ENCODE assay signal across 24 cellular contexts in genomic region chr10:100859204-100859763, GRCh38.
DNase-seq lines count a peak whose midpoint lies in the region; ATAC-seq and TF ChIP-seq lines count a peak whose summit lies in the region.
"Had no signal": no experiment of that assay in that cellular context is flagged by ENCODE, and none has a peak within 500 bp of the region (broad histone marks: within the 10 kb centered on the region; RNA-seq: fewer than 3 reads in every experiment).

No MANE protein-coding gene starts in this region.

- TF ChIP-seq CTCF in HEK293 (tag by site-specific recombination; IDR thresholded peaks at IDR 0.05) = no peak

- CTCF ChIA-PET in HEK293 (lab: Yijun Ruan, JAX) = interaction anchor here (1.5 to 2.1 kb wide), 2 partner anchors 12 to 19 kb away, joined by 4 to 11 read pairs; no protein-coding TSS in a partner anchor

- H3K4me3 ChIP-seq in HEK293 (ENCODE audit: low read depth, low read length) = no peak overlapping the region
- H3K4me3 ChIP-seq: MG63 had no signal

- no peaks in the 10 kb centered on the region for H3K36me3 ChIP-seq in HEK293 (ENCODE audit: control insufficient read depth in 2 of 2, insufficient read depth in 1 of 2, low read length in 2 of 2)
- H3K36me3 ChIP-seq: MG63 had no signal

- no peaks in the 10 kb centered on the region for H3K9me3 ChIP-seq in HEK293 (ENCODE audit: control insufficient read depth, insufficient read depth, low read depth, low read length)
- H3K9me3 ChIP-seq: MG63 had no signal

- POLR2A ChIA-PET in HEK293 (lab: Yijun Ruan, JAX) = no interaction called here

- no peaks in the 10 kb centered on the region for H3K4me1 ChIP-seq in HEK293 (ENCODE audit: control insufficient read depth, insufficient read depth, low read length)

- DNase-seq in NCI-H82 treated with DMSO at 0.1 percent for 48 hours (lab: John Stamatoyannopoulos, UW; ENCODE audit: unreplicated experiment) (peak; percentile 18), left kidney (ENCODE audit: low read depth, low spot score) (peak; percentile 54), foreskin melanocyte (no peak), NCI-H2029 (lab: John Stamatoyannopoulos, UW) (no peak), cerebellar cortex (ENCODE audit: low spot score) (no peak)
- DNase-seq: CD8-positive, alpha-beta memory T cell; DMS 273 treated with DMSO at 0.1 percent for 48 hours; DMS79; EL; GDM1; KG1; MG63; NCI-H1105 treated with DMSO at 0.1 percent for 48 hours; NCI-H146; NCI-H1930; NCI-H446 treated with DMSO at 0.1 percent for 48 hours; NCI-H526; SHP77 had no signal

- H3K27ac ChIP-seq in HEK293 (ENCODE audit: extremely low read depth, low read depth, low read length) = no peak overlapping the region
- H3K27ac ChIP-seq: C4-2B, RWPE1 had no signal

- ATAC-seq in GM18861 (IDR thresholded peaks at IDR 0.05; ENCODE audit: unreplicated experiment) = no peak
- ATAC-seq: HCT116, Panc1 had no signal

TF ChIP-seq in HEK293, 187 proteins besides CTCF, POLR2A, EP300 and RAD21:
- TF ChIP-seq ZNF791 (tag by site-specific recombination; IDR thresholded peaks at IDR 0.05) (no peak), EGR2 (tag by site-specific recombination; IDR thresholded peaks at IDR 0.05; ENCODE audit: low read depth) (peak; percentile 96), ZFP69B (tag by site-specific recombination; IDR thresholded peaks at IDR 0.05) (no peak), ZFHX2 (tag by site-specific recombination; conservative IDR thresholded peaks at IDR 0.05) (peak; percentile 93)
- TF ChIP-seq, protein P1, sequence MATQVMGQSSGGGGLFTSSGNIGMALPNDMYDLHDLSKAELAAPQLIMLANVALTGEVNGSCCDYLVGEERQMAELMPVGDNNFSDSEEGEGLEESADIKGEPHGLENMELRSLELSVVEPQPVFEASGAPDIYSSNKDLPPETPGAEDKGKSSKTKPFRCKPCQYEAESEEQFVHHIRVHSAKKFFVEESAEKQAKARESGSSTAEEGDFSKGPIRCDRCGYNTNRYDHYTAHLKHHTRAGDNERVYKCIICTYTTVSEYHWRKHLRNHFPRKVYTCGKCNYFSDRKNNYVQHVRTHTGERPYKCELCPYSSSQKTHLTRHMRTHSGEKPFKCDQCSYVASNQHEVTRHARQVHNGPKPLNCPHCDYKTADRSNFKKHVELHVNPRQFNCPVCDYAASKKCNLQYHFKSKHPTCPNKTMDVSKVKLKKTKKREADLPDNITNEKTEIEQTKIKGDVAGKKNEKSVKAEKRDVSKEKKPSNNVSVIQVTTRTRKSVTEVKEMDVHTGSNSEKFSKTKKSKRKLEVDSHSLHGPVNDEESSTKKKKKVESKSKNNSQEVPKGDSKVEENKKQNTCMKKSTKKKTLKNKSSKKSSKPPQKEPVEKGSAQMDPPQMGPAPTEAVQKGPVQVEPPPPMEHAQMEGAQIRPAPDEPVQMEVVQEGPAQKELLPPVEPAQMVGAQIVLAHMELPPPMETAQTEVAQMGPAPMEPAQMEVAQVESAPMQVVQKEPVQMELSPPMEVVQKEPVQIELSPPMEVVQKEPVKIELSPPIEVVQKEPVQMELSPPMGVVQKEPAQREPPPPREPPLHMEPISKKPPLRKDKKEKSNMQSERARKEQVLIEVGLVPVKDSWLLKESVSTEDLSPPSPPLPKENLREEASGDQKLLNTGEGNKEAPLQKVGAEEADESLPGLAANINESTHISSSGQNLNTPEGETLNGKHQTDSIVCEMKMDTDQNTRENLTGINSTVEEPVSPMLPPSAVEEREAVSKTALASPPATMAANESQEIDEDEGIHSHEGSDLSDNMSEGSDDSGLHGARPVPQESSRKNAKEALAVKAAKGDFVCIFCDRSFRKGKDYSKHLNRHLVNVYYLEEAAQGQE (tag by site-specific recombination; IDR thresholded peaks at IDR 0.05) = peak; percentile 87

Comparison
In these comparisons a context has a peak if more than half of its experiments do, and no peak if none do; other contexts are left out.
1. DNase-seq: peak in NCI-H82 treated with DMSO at 0.1 percent for 48 hours (single experiment) and left kidney (single experiment); none in foreskin melanocyte (single experiment), NCI-H2029 (single experiment) and cerebellar cortex (single experiment).